ENCODE assay signal across 29 cellular contexts in the genomic region with DNA sequence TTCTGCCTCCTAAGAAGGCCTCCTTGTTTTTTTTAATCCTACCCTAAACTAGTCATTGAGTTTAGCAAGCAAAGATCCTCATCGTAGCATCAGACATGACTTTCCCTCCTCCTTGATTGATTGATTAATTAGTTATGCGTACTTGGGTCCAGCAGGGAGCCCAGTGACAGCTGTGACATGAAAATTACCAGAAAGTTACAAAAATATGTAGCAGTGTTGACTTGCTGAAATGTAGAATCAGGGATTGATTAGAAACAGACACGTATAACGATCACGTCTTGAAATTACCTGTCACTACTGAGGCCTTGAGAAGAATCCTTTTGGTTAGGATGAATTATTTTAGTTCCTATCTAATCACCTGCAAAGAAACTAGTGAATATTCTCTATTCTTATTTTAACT.
"Had no signal": no experiment of that assay in that cellular context is flagged by ENCODE, and none has a peak within 500 bp of the region (broad histone marks: within the 10 kb centered on the region; RNA-seq: fewer than 3 reads in every experiment).

No MANE protein-coding gene starts in this region.

- H3K36me3 ChIP-seq: stomach, suprapubic skin, thoracic aorta, thyroid gland, tibial artery, tibial nerve, transverse colon, upper lobe of left lung, upper lobe of right lung, uterus, vagina had no signal

- H3K27me3 ChIP-seq: stomach, suprapubic skin, testis, thyroid gland, tibial artery, tibial nerve, transverse colon, upper lobe of left lung, upper lobe of right lung, uterus, vagina had no signal

- FAIRE-seq: urothelium cell line had no signal

- H3K27ac Mint-ChIP-seq: stimulated activated effector memory CD8-positive, alpha-beta T cell treated with anti-CD3 and anti-CD28 coated beads, Interleukin-12 subunit alpha, Interleukin-12 subunit beta, amount 100 ng/mL, for 72 hours; stimulated activated memory B cell treated with anti-CD40 and anti-IgM and Interleukin-4, amounts not matched to agents 10 μg/mL and 1 μg/mL and 100 μg/mL, for 72 hours; stimulated activated naive B cell treated with anti-CD40 and anti-IgM and Interleukin-4, amounts not matched to agents 10 μg/mL and 1 μg/mL and 100 μg/mL, for 72 hours; stimulated activated naive CD8-positive, alpha-beta T cell treated with anti-CD3 and anti-CD28 coated beads, Interleukin-15, amount 100 ng/mL, for 72 hours; stimulated activated naive CD8-positive, alpha-beta T cell treated with anti-CD3 and anti-CD28 coated beads, Interleukin-15, Interleukin-2, amounts not matched to agents 100 ng/mL and 50 ng/mL, for 24 hours; type B pancreatic cell had no signal

- H3K4me3 ChIP-seq: stomach, suprapubic skin, testis, thoracic aorta, thyroid gland, tibial artery, tibial nerve, transverse colon, upper lobe of left lung, upper lobe of right lung, uterus, vagina had no signal

- H3K4me1 Mint-ChIP-seq: stimulated activated effector memory CD8-positive, alpha-beta T cell treated with anti-CD3 and anti-CD28 coated beads, Interleukin-12 subunit alpha, Interleukin-12 subunit beta, amount 100 ng/mL, for 72 hours; stimulated activated memory B cell treated with anti-CD40 and anti-IgM and Interleukin-4, amounts not matched to agents 10 μg/mL and 1 μg/mL and 100 μg/mL, for 72 hours; stimulated activated naive B cell treated with anti-CD40 and anti-IgM and Interleukin-4, amounts not matched to agents 10 μg/mL and 1 μg/mL and 100 μg/mL, for 72 hours; stimulated activated naive CD8-positive, alpha-beta T cell treated with anti-CD3 and anti-CD28 coated beads, Interleukin-15, amount 100 ng/mL, for 72 hours had no signal

- DNase-seq: stimulated activated CD4-positive, alpha-beta T cell treated with anti-CD3 and anti-CD28 coated beads, Interleukin-2, amount 100 ng/mL, for 48 hours; stimulated activated CD4-positive, alpha-beta T cell treated with anti-CD3 and anti-CD28 coated beads, Interleukin-4, amount 100 ng/mL, for 1 hour; stimulated activated CD4-positive, alpha-beta T cell treated with anti-CD3 and anti-CD28 coated beads, Interleukin-4, amount 100 ng/mL, for 24 hours; stimulated activated CD4-positive, alpha-beta T cell treated with anti-CD3 and anti-CD28 coated beads, Interleukin-4, amount 100 ng/mL, for 4 hours; stimulated activated CD8-positive, alpha-beta memory T cell treated with anti-CD3 and anti-CD28 coated beads, Interleukin-4, amount 100 ng/mL, for 48 hours; stimulated activated naive B cell treated with anti-CD40 and anti-IgM and Interleukin-4, amounts not matched to agents 10 μg/mL and 1 μg/mL and 100 μg/mL, for 72 hours; stimulated activated naive CD4-positive, alpha-beta T cell; stimulated activated naive CD4-positive, alpha-beta T cell treated with Interleukin-2 at 50 U/mL for 16 hours; stimulated activated naive CD8-positive, alpha-beta T cell treated with anti-CD3 and anti-CD28 coated beads, Interleukin-15, amount 100 ng/mL, for 72 hours; stimulated activated naive CD8-positive, alpha-beta T cell treated with anti-CD3 and anti-CD28 coated beads, Interleukin-15, Interleukin-2, amounts not matched to agents 100 U/mL and 50 U/mL, for 24 hours; stomach; substantia nigra; testis; thyroid gland; tibial artery; transverse colon; trophoblast cell; upper lobe of left lung; upper lobe of right lung; uterus had no signal

- H3K9me3 ChIP-seq: stomach, suprapubic skin, testis, thoracic aorta, thyroid gland, tibial artery, transverse colon, upper lobe of left lung, upper lobe of right lung, uterus, vagina had no signal

- H3K27ac ChIP-seq: stomach, suprapubic skin, testis, thoracic aorta, thyroid gland, tibial artery, tibial nerve, transverse colon, upper lobe of left lung, upper lobe of right lung, uterus, vagina had no signal

- H3K4me3 Mint-ChIP-seq: stimulated activated effector memory CD8-positive, alpha-beta T cell treated with anti-CD3 and anti-CD28 coated beads, Interleukin-12 subunit alpha, Interleukin-12 subunit beta, amount 100 ng/mL, for 72 hours; stimulated activated memory B cell treated with anti-CD40 and anti-IgM and Interleukin-4, amounts not matched to agents 10 μg/mL and 1 μg/mL and 100 μg/mL, for 72 hours; stimulated activated naive B cell treated with anti-CD40 and anti-IgM and Interleukin-4, amounts not matched to agents 10 μg/mL and 1 μg/mL and 100 μg/mL, for 72 hours; stimulated activated naive CD8-positive, alpha-beta T cell treated with anti-CD3 and anti-CD28 coated beads, Interleukin-15, amount 100 ng/mL, for 72 hours; stimulated activated naive CD8-positive, alpha-beta T cell treated with anti-CD3 and anti-CD28 coated beads, Interleukin-15, Interleukin-2, amounts not matched to agents 100 ng/mL and 50 ng/mL, for 24 hours; type B pancreatic cell had no signal

- H3K9me3 Mint-ChIP-seq: stimulated activated naive CD8-positive, alpha-beta T cell treated with anti-CD3 and anti-CD28 coated beads, Interleukin-15, Interleukin-2, amounts not matched to agents 100 ng/mL and 50 ng/mL, for 24 hours had no signal

- H3K27me3 Mint-ChIP-seq: stimulated activated naive CD8-positive, alpha-beta T cell treated with anti-CD3 and anti-CD28 coated beads, Interleukin-15, amount 100 ng/mL, for 72 hours; stimulated activated naive CD8-positive, alpha-beta T cell treated with anti-CD3 and anti-CD28 coated beads, Interleukin-15, Interleukin-2, amounts not matched to agents 100 ng/mL and 50 ng/mL, for 24 hours had no signal

- ATAC-seq: stimulated activated effector memory CD8-positive, alpha-beta T cell treated with anti-CD3 and anti-CD28 coated beads, Interleukin-12 subunit alpha, Interleukin-12 subunit beta, amount 100 ng/mL, for 72 hours; stimulated activated memory B cell treated with anti-CD40 and anti-IgM and Interleukin-4, amounts not matched to agents 10 μg/mL and 1 μg/mL and 100 μg/mL, for 72 hours; stimulated activated naive B cell treated with anti-CD40 and anti-IgM and Interleukin-4, amounts not matched to agents 10 μg/mL and 1 μg/mL and 100 μg/mL, for 72 hours; stimulated activated naive CD8-positive, alpha-beta T cell treated with anti-CD3 and anti-CD28 coated beads, Interleukin-15, amount 100 ng/mL, for 72 hours; stimulated activated naive CD8-positive, alpha-beta T cell treated with anti-CD3 and anti-CD28 coated beads, Interleukin-15, Interleukin-2, amounts not matched to agents 100 U/mL and 50 U/mL, for 24 hours; upper lobe of right lung had no signal

- H3K36me3 Mint-ChIP-seq: stimulated activated effector memory CD8-positive, alpha-beta T cell treated with anti-CD3 and anti-CD28 coated beads, Interleukin-12 subunit alpha, Interleukin-12 subunit beta, amount 100 ng/mL, for 72 hours; stimulated activated memory B cell treated with anti-CD40 and anti-IgM and Interleukin-4, amounts not matched to agents 10 μg/mL and 1 μg/mL and 100 μg/mL, for 72 hours; stimulated activated naive B cell treated with anti-CD40 and anti-IgM and Interleukin-4, amounts not matched to agents 10 μg/mL and 1 μg/mL and 100 μg/mL, for 72 hours; type B pancreatic cell had no signal
